In genomic region chr2:160405077-160405865, GRCh38 we compare ENCODE assay signal across 8 cellular contexts.
DNase-seq lines count a peak whose midpoint lies in the region; ATAC-seq and TF ChIP-seq lines count a peak whose summit lies in the region.

No MANE protein-coding gene starts in this region.

- H3K27me3 ChIP-seq in DND-41 (ENCODE audit: insufficient read depth, low read length, poor library complexity) (no peaks in the 10 kb centered on the region), SJSA1 (replicated peaks) (no peaks in the 10 kb centered on the region), parathyroid adenoma (ENCODE audit: control insufficient read depth, insufficient read depth, low read length) (no peaks in the 10 kb centered on the region), Karpas-422 (ENCODE audit: low read length) (no peaks in the 10 kb centered on the region)

- ATAC-seq in DND-41 (ENCODE audit: insufficient read depth, low read depth) (no peak), HG03159 (IDR thresholded peaks at IDR 0.05; ENCODE audit: unreplicated experiment) (no peak), GM19324 (IDR thresholded peaks at IDR 0.05; ENCODE audit: low FRiP score, unreplicated experiment) (no peak)

- DNase-seq in DND-41 (no peak), SJSA1 (ENCODE audit: low read depth in 1 of 2, low spot score in 2 of 2) (peak in 1 of 2 experiments; percentile 59), epithelial cell of proximal tubule (ENCODE audit: low read depth) (no peak), anterior cingulate cortex (lab: John Stamatoyannopoulos, UW) (no peak), Karpas-422 (no peak)

- 0 out of 2 replicates have a peak overlapping the region, but pooled peaks have one; percentile 9 for H3K27ac ChIP-seq in DND-41 (ENCODE audit: low read length)
- peak overlapping the region; percentile 95 for H3K27ac ChIP-seq in SJSA1
- peak overlapping the region; percentile 96 for H3K27ac ChIP-seq in parathyroid adenoma
- no peak overlapping the region for H3K27ac ChIP-seq in Karpas-422 (ENCODE audit: low read length)

- H2AFZ ChIP-seq in DND-41 (ENCODE audit: low read depth, low read length) (no peak overlapping the region), parathyroid adenoma (no peak overlapping the region), Karpas-422 (ENCODE audit: low read length) (no peak overlapping the region)

- H3K9me2 ChIP-seq in Karpas-422 (replicated peaks; ENCODE audit: insufficient read depth, low read length), result no peaks in the 10 kb centered on the region

- H4K20me1 ChIP-seq in DND-41 (ENCODE audit: insufficient read depth, low read length) (no peaks in the 10 kb centered on the region), Karpas-422 (ENCODE audit: insufficient read depth, low read depth, low read length) (no peaks in the 10 kb centered on the region)

- H3K79me2 ChIP-seq in DND-41 (ENCODE audit: insufficient read depth, low read length) (peaks cover 64% of the 10 kb centered on the region), parathyroid adenoma (peaks cover 62% of the 10 kb centered on the region), Karpas-422 (ENCODE audit: low read length) (no peaks in the 10 kb centered on the region)

- H3K4me2 ChIP-seq in DND-41 (ENCODE audit: insufficient read depth, low read length), result peak overlapping the region; percentile 94
- peak overlapping the region; percentile 71 for H3K4me2 ChIP-seq in parathyroid adenoma (ENCODE audit: low read length)
- H3K4me2 ChIP-seq in Karpas-422 (ENCODE audit: low read depth, low read length, poor library complexity, severe bottlenecking), result no peak overlapping the region

- H3K9me3 ChIP-seq in DND-41 (ENCODE audit: insufficient read depth, low read length, severe bottlenecking), result no peaks in the 10 kb centered on the region
- H3K9me3 ChIP-seq in SJSA1 (replicated peaks), result no peaks in the 10 kb centered on the region
- no peaks in the 10 kb centered on the region for H3K9me3 ChIP-seq in parathyroid adenoma (ENCODE audit: control insufficient read depth, low read length)
- no peaks in the 10 kb centered on the region for H3K9me3 ChIP-seq in Karpas-422 (ENCODE audit: low read length)

- H3K4me1 ChIP-seq in DND-41 (ENCODE audit: insufficient read depth, low read length) (peaks cover 68% of the 10 kb centered on the region), SJSA1 (replicated peaks) (peaks cover 80% of the 10 kb centered on the region), parathyroid adenoma (peaks cover 37% of the 10 kb centered on the region), Karpas-422 (ENCODE audit: low read length) (peaks cover 5% of the 10 kb centered on the region; the same call in 1 of the 2 replicates)

- H3K9ac ChIP-seq in DND-41 (ENCODE audit: low read depth, low read length) (peak overlapping the region; percentile 87; the same call in 1 of the 2 replicates), parathyroid adenoma (peak overlapping the region; percentile 6), Karpas-422 (ENCODE audit: low read length) (no peak overlapping the region)

- no peak for TF ChIP-seq CTCF in DND-41 (IDR thresholded peaks at IDR 0.05; ENCODE audit: borderline replicate concordance, extremely low read depth, low read length, poor library complexity, severe bottlenecking)
- TF ChIP-seq CTCF in epithelial cell of proximal tubule (conservative IDR thresholded peaks at IDR 0.05; ENCODE audit: low read depth, low read length), result no peak
- no peak for TF ChIP-seq CTCF in parathyroid adenoma (IDR thresholded peaks at IDR 0.05)

- H3K36me3 ChIP-seq in DND-41 (ENCODE audit: insufficient read depth, low read length), result no peaks in the 10 kb centered on the region; the same call in 1 of the 2 replicates
- H3K36me3 ChIP-seq in SJSA1, result peaks cover 8% of the 10 kb centered on the region
- H3K36me3 ChIP-seq in parathyroid adenoma (ENCODE audit: control insufficient read depth, insufficient read depth, low read length), result no peaks in the 10 kb centered on the region
- H3K36me3 ChIP-seq in Karpas-422 (ENCODE audit: insufficient read depth, low read length), result no peaks in the 10 kb centered on the region

- H3K4me3 ChIP-seq in DND-41 (ENCODE audit: low read depth in 1 of 2, low read length in 2 of 2), result peak overlapping the region in 1 of 2 experiments; percentile 83; a peak in 1 of 4 replicates
- H3K4me3 ChIP-seq in SJSA1, result peak overlapping the region; percentile 93
- H3K4me3 ChIP-seq in epithelial cell of proximal tubule (ENCODE audit: low read depth, low read length), result peak overlapping the region; percentile 82
- peak overlapping the region; percentile 58 for H3K4me3 ChIP-seq in parathyroid adenoma (ENCODE audit: low read depth, low read length)
- no peak overlapping the region for H3K4me3 ChIP-seq in Karpas-422 (ENCODE audit: low read length)
